ENCODE assay signal across 9 cellular contexts in genomic region chr6:111011360-111012142, GRCh38. TPM values are rescaled to one million over a fixed set of nuclear protein-coding genes. Genes with fewer than 3 reads are reported as not detected.
DNase-seq lines count a peak whose midpoint lies in the region; ATAC-seq and TF ChIP-seq lines count a peak whose summit lies in the region.
"Had no signal": no experiment of that assay in that cellular context is flagged by ENCODE, and none has a peak within 500 bp of the region (broad histone marks: within the 10 kb centered on the region; RNA-seq: fewer than 3 reads in every experiment).

No MANE protein-coding gene starts in this region.

- H3K9me3 ChIP-seq in Peyer's patch (no peaks in the 10 kb centered on the region), endodermal cell (ENCODE audit: control insufficient read depth, low read length) (peaks cover 18% of the 10 kb centered on the region)

- H3K27me3 ChIP-seq in Peyer's patch (no peaks in the 10 kb centered on the region), endodermal cell (ENCODE audit: control insufficient read depth, insufficient read depth, low read length, poor library complexity, severe bottlenecking) (no peaks in the 10 kb centered on the region)

- no peak overlapping the region for H3K27ac Mint-ChIP-seq in endodermal cell
- no peak overlapping the region for H3K27ac Mint-ChIP-seq in mesothelial cell of epicardium
- H3K27ac Mint-ChIP-seq: activated naive CD4-positive, alpha-beta T cell treated with anti-CD3 and anti-CD28 coated beads, Interleukin-2, amount 50 U/mL, for 24 hours had no signal

- peak; percentile 6 to 13 for DNase-seq in NCI-H2081 (lab: John Stamatoyannopoulos, UW)
- DNase-seq in NCI-H2081 treated with DMSO at 0.1 percent for 48 hours (lab: John Stamatoyannopoulos, UW) = no peak
- peak; percentile 11 for DNase-seq in HS-27A (ENCODE audit: low read depth)
- DNase-seq in Peyer's patch = no peak
- no peak for DNase-seq in endodermal cell
- no peak for DNase-seq in mesothelial cell of epicardium (ENCODE audit: low spot score in 2 of 2, unreplicated experiment in 2 of 2)
- DNase-seq in ureter (ENCODE audit: low spot score) = no peak

- peaks cover 0 to 61% (median 0%) of the 10 kb centered on the region in 3 donors for H3K36me3 ChIP-seq in Peyer's patch
- H3K36me3 ChIP-seq in endodermal cell (ENCODE audit: control insufficient read depth, insufficient read depth, low read length) = peaks cover 65% of the 10 kb centered on the region

- ATAC-seq in GM21529 (IDR thresholded peaks at IDR 0.05; ENCODE audit: unreplicated experiment) = no peak

- no peak for TF ChIP-seq POLR2A in Peyer's patch (IDR thresholded peaks at IDR 0.05)

- no peak overlapping the region for H3K9ac ChIP-seq in endodermal cell (ENCODE audit: extremely low read depth, low read length, poor library complexity, severe bottlenecking)

- H3K27ac ChIP-seq in Peyer's patch (no peak overlapping the region), endodermal cell (ENCODE audit: low read depth, low read length) (no peak overlapping the region)

- H3K4me1 ChIP-seq in Peyer's patch = no peaks in the 10 kb centered on the region
- H3K4me1 ChIP-seq in endodermal cell (ENCODE audit: control insufficient read depth, insufficient read depth, low read length) = no peaks in the 10 kb centered on the region

- peaks cover 61% of the 10 kb centered on the region for H3K36me3 Mint-ChIP-seq in endodermal cell (ENCODE audit: low read depth)
- peaks cover 25% of the 10 kb centered on the region for H3K36me3 Mint-ChIP-seq in mesothelial cell of epicardium

- H3K27me3 Mint-ChIP-seq in endodermal cell (ENCODE audit: insufficient read depth) (no peaks in the 10 kb centered on the region), mesothelial cell of epicardium (ENCODE audit: low read depth) (no peaks in the 10 kb centered on the region)
- H3K27me3 Mint-ChIP-seq: activated naive CD4-positive, alpha-beta T cell treated with anti-CD3 and anti-CD28 coated beads, Interleukin-2, amount 50 U/mL, for 24 hours had no signal

- H3K9me3 Mint-ChIP-seq in endodermal cell (peaks cover 11% of the 10 kb centered on the region), mesothelial cell of epicardium (no peaks in the 10 kb centered on the region)
- H3K9me3 Mint-ChIP-seq: activated naive CD4-positive, alpha-beta T cell treated with anti-CD3 and anti-CD28 coated beads, Interleukin-2, amount 50 U/mL, for 24 hours had no signal

- H3K4me1 Mint-ChIP-seq in endodermal cell = peaks cover 1% of the 10 kb centered on the region
- H3K4me1 Mint-ChIP-seq in mesothelial cell of epicardium = peaks cover 8% of the 10 kb centered on the region

- TF ChIP-seq CTCF in Peyer's patch (IDR thresholded peaks at IDR 0.05) (peak in 4 of 6 experiments; percentile 52 to 71 (median 59)), endodermal cell (conservative IDR thresholded peaks at IDR 0.05) (peak; percentile 83), mesothelial cell of epicardium (IDR thresholded peaks at IDR 0.05; ENCODE audit: unreplicated experiment) (peak; percentile 52)

- H3K4me3 ChIP-seq in Peyer's patch (no peak overlapping the region), endodermal cell (ENCODE audit: low read length) (no peak overlapping the region)

- 93% methylated on average over 2 of the region's 2 CpGs; no CpG with 5 or more reads in 1 of the 2 experiments for WGBS in endodermal cell (ENCODE audit: insufficient coverage in 1 of 2, insufficient read length in 1 of 2), 2 experiments

- H3K4me3 Mint-ChIP-seq in endodermal cell (no peak overlapping the region), mesothelial cell of epicardium (no peak overlapping the region)
- H3K4me3 Mint-ChIP-seq: activated naive CD4-positive, alpha-beta T cell treated with anti-CD3 and anti-CD28 coated beads, Interleukin-2, amount 50 U/mL, for 24 hours had no signal

RNA-seq across cellular contexts. Expression of gene RPF2, which starts 29.7 kb away (rescaled TPM):
- total RNA-seq in Peyer's patch (1 to 10 TPM; 3.5 to 9.6 (median 7.2) TPM), endodermal cell (10 to 100 TPM; 30.6 to 36.4 TPM), mesothelial cell of epicardium (20.7 to 23.6 TPM (median 22.9 TPM) in 3 replicates), ureter (33.0 TPM)
- polyA plus RNA-seq in endodermal cell (2013, experiment 1 of 2) = 25.1 TPM
- 24.0 TPM for polyA plus RNA-seq in endodermal cell (2013, experiment 2 of 2)

RNA-seq across cellular contexts. Expression of gene GTF3C6, which starts 53.0 kb away (rescaled TPM):
- total RNA-seq in Peyer's patch (10 to 100 TPM; 15.7 to 31.4 (median 25.8) TPM), endodermal cell (100 to 1,000 TPM in 1 of 2 donors, 10 to 100 TPM in 1; 94.5 to 103 TPM), mesothelial cell of epicardium (56.6 to 58.8 TPM (median 58.8 TPM) in 3 replicates), ureter (70.8 TPM)
- polyA plus RNA-seq in endodermal cell (2013, experiment 1 of 2) = 80.0 TPM
- polyA plus RNA-seq in endodermal cell (2013, experiment 2 of 2) = 80.8 TPM

Comparison
In these comparisons a context has a peak if more than half of its experiments do, and no peak if none do; other contexts are left out.
1. DNase-seq: peak in NCI-H2081 (2 of 2) and HS-27A (single experiment); none in NCI-H2081 treated with DMSO at 0.1 percent for 48 hours (single experiment), Peyer's patch (0 of 3), endodermal cell (single experiment), mesothelial cell of epicardium (0 of 2) and ureter (single experiment).
2. Peak in every context shown above with its lines, with median percentiles within 50 percentile points of each other: CTCF ChIP-seq.